Comparison of ENCODE assay signal across 9 cellular contexts in genomic region chr1:103538226-103538625, GRCh38.
"Had no signal": no experiment of that assay in that cellular context is flagged by ENCODE, and none has a peak within 500 bp of the region (broad histone marks: within the 10 kb centered on the region; RNA-seq: fewer than 3 reads in every experiment).

No MANE protein-coding gene starts in this region.

- H3K27ac Mint-ChIP-seq: GM23338, HFFc6 had no signal

- H3K4me1 ChIP-seq: HAP-1 had no signal

- H3K9me3 Mint-ChIP-seq: GM23338, HFFc6 had no signal

- H3K4me3 ChIP-seq: GM23338, HAP-1, K562 had no signal

- H3K4me3 Mint-ChIP-seq: GM23338, HFFc6 had no signal

- ATAC-seq: GM23338, HCT116, K562 had no signal

- H2AFZ ChIP-seq: GM23338 had no signal

- FAIRE-seq: H1, HTR-8/SVneo, K562 had no signal

- DNase-seq: H7, HFFc6, IMR-90 had no signal

- H3K4me1 Mint-ChIP-seq: GM23338 had no signal

- H3K9me3 ChIP-seq: HAP-1 had no signal

- H3K4me2 ChIP-seq: GM23338 had no signal
